In the genomic region with DNA sequence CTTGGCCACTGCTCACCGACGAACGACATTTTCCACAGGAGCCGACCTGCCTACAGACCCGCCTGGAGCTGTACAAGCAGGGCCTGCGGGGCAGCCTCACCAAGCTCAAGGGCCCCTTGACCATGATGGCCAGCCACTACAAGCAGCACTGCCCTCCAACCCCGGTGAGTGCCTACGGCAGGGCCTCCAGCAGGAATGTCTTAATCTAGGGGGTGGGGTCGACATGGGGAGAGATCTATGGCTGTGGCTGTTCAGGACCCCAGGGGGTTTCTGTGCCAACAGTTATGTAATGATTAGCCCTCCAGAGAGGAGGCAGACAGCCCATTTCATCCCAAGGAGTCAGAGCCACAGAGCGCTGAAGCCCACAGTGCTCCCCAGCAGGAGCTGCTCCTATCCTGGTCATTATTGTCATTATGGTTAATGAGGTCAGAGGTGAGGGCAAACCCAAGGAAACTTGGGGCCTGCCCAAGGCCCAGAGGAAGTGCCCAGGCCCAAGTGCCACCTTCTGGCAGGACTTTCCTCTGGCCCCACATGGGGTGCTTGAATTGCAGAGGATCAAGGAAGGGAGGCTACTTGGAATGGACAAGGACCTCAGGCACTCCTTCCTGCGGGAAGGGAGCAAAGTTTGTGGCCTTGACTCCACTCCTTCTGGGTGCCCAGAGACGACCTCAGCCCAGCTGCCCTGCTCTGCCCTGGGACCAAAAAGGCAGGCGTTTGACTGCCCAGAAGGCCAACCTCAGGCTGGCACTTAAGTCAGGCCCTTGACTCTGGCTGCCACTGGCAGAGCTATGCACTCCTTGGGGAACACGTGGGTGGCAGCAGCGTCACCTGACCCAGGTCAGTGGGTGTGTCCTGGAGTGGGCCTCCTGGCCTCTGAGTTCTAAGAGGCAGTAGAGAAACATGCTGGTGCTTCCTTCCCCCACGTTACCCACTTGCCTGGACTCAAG, we compare ENCODE assay signal across 1 cellular context.
TF ChIP-seq lines count a peak whose summit lies in the region.

No MANE protein-coding gene starts in this region.

TF ChIP-seq in WTC11, 78 proteins besides CTCF, POLR2A, EP300 and RAD21:
- TF ChIP-seq ZSCAN18 (CRISPR knock-in tag; IDR thresholded peaks at IDR 0.05) (no peak), USF2 (CRISPR knock-in tag; IDR thresholded peaks at IDR 0.05) (peak; percentile 71), USF1 (CRISPR knock-in tag; IDR thresholded peaks at IDR 0.05) (peak; percentile 39; the same call in 1 of the 2 replicates)
TF ChIP-seq in WTC11: peak in this region for 2.
